9 cellular contexts compared by ENCODE assay signal in genomic region chr3:50334339-50335075, GRCh38. TPM values are rescaled to one million over a fixed set of nuclear protein-coding genes. Genes with fewer than 3 reads are reported as not detected.
DNase-seq lines count a peak whose midpoint lies in the region; ATAC-seq, FAIRE-seq and TF ChIP-seq lines count a peak whose summit lies in the region.
"Had no signal": no experiment of that assay in that cellular context is flagged by ENCODE, and none has a peak within 500 bp of the region (broad histone marks: within the 10 kb centered on the region; RNA-seq: fewer than 3 reads in every experiment).

No MANE protein-coding gene starts in this region.

- H3K27me3 ChIP-seq in mucosa of stomach (ENCODE audit: control insufficient read depth, insufficient read depth, low read length) (no peaks in the 10 kb centered on the region), pancreas (no peaks in the 10 kb centered on the region)

- H3K9ac ChIP-seq in mucosa of stomach (ENCODE audit: low read length), result peak overlapping the region; percentile 15

- H3K4me1 ChIP-seq in mucosa of stomach (ENCODE audit: control insufficient read depth, insufficient read depth, low read length) (peaks cover 40% of the 10 kb centered on the region), pancreas (peaks cover 10 to 42% (median 28%) of the 10 kb centered on the region in 3 donors)

- no peaks in the 10 kb centered on the region for H3K27me3 Mint-ChIP-seq in stimulated activated naive CD8-positive, alpha-beta T cell treated with anti-CD3 and anti-CD28 coated beads, Interleukin-15, Interleukin-2, amounts not matched to agents 100 ng/mL and 50 ng/mL, for 24 hours
- H3K27me3 Mint-ChIP-seq in chondrocyte (ENCODE audit: low read depth), result no peaks in the 10 kb centered on the region

- H3K9me3 ChIP-seq in mucosa of stomach (ENCODE audit: control insufficient read depth, low read length), result no peaks in the 10 kb centered on the region
- H3K9me3 ChIP-seq in pancreas, result no peaks in the 10 kb centered on the region

- peaks cover 47% of the 10 kb centered on the region for H3K4me1 Mint-ChIP-seq in stimulated activated naive CD8-positive, alpha-beta T cell treated with anti-CD3 and anti-CD28 coated beads, Interleukin-15, Interleukin-2, amounts not matched to agents 100 ng/mL and 50 ng/mL, for 24 hours (ENCODE audit: low read depth)
- peaks cover 49% of the 10 kb centered on the region for H3K4me1 Mint-ChIP-seq in chondrocyte (ENCODE audit: low read depth)

- H3K27ac Mint-ChIP-seq in stimulated activated naive CD8-positive, alpha-beta T cell treated with anti-CD3 and anti-CD28 coated beads, Interleukin-15, Interleukin-2, amounts not matched to agents 100 ng/mL and 50 ng/mL, for 24 hours, result peak overlapping the region; percentile 83
- H3K27ac Mint-ChIP-seq in chondrocyte (ENCODE audit: unreplicated experiment), result peak overlapping the region; percentile 98

- intact Hi-C loops in pancreas (cut with DNase I), result no loop called here

- H3K36me3 Mint-ChIP-seq in stimulated activated naive CD8-positive, alpha-beta T cell treated with anti-CD3 and anti-CD28 coated beads, Interleukin-15, Interleukin-2, amounts not matched to agents 100 ng/mL and 50 ng/mL, for 24 hours (ENCODE audit: low read depth), result peaks cover 71% of the 10 kb centered on the region
- peaks cover 4% of the 10 kb centered on the region for H3K36me3 Mint-ChIP-seq in chondrocyte (ENCODE audit: low read depth)

- no peaks in the 10 kb centered on the region for H3K9me3 Mint-ChIP-seq in stimulated activated naive CD8-positive, alpha-beta T cell treated with anti-CD3 and anti-CD28 coated beads, Interleukin-15, Interleukin-2, amounts not matched to agents 100 ng/mL and 50 ng/mL, for 24 hours
- H3K9me3 Mint-ChIP-seq in chondrocyte (ENCODE audit: low read depth), result no peaks in the 10 kb centered on the region

- TF ChIP-seq CTCF in chondrocyte (IDR thresholded peaks at IDR 0.05) (no peak), pancreas (IDR thresholded peaks at IDR 0.05) (no peak)

- peak overlapping the region in 2 of 4 donors; percentile 1 to 95 for H3K27ac ChIP-seq in pancreas

- DNase-seq in stimulated activated naive CD8-positive, alpha-beta T cell treated with anti-CD3 and anti-CD28 coated beads, Interleukin-15, Interleukin-2, amounts not matched to agents 100 U/mL and 50 U/mL, for 24 hours, result no peak
- DNase-seq in chondrocyte (ENCODE audit: low spot score) (no peak), pancreas (no peak), erythroblast (lab: John Stamatoyannopoulos, UW) (no peak)
- DNase-seq in activated effector memory CD4-positive, alpha-beta T cell treated with Interleukin-2 at 50 U/mL for 16 hours, result no peak
- DNase-seq: NK-92 treated with Interleukin-12 subunit alpha and Interleukin-12 subunit beta, amount 100 ng/mL, for 24 hours had no signal

- whole genome bisulfite sequencing in pancreas, 2 donors, result 61 to 63% methylated on average over 5 of the region's 5 CpGs

- no peak for ATAC-seq in stimulated activated naive CD8-positive, alpha-beta T cell treated with anti-CD3 and anti-CD28 coated beads, Interleukin-15, Interleukin-2, amounts not matched to agents 100 U/mL and 50 U/mL, for 24 hours
- ATAC-seq in GM19328 (IDR thresholded peaks at IDR 0.05; ENCODE audit: unreplicated experiment) (no peak), pancreas (no peak)

- H3K4me3 Mint-ChIP-seq in stimulated activated naive CD8-positive, alpha-beta T cell treated with anti-CD3 and anti-CD28 coated beads, Interleukin-15, Interleukin-2, amounts not matched to agents 100 ng/mL and 50 ng/mL, for 24 hours, result peak overlapping the region; percentile 65
- peak overlapping the region; percentile 37 for H3K4me3 Mint-ChIP-seq in chondrocyte (ENCODE audit: unreplicated experiment)

- no peak for TF ChIP-seq POLR2A in erythroblast (IDR thresholded peaks at IDR 0.05; ENCODE audit: low read length)

- H3K36me3 ChIP-seq in mucosa of stomach (ENCODE audit: control insufficient read depth, insufficient read depth, low read length) (peaks cover 17% of the 10 kb centered on the region), pancreas (peaks cover 8 to 27% (median 20%) of the 10 kb centered on the region in 3 donors)

- H3K4me3 ChIP-seq in mucosa of stomach (ENCODE audit: low read length), result no peak overlapping the region
- H3K4me3 ChIP-seq in pancreas, result peak overlapping the region in 1 of 4 donors; percentile 72

- FAIRE-seq in pancreas (lab: Jason Lieb, UNC), result no peak

RNA-seq across cellular contexts. Expression of gene RASSF1, which starts 6.1 kb away (rescaled TPM):
- total RNA-seq in chondrocyte (17.3 to 22.4 TPM (median 21.8 TPM) in 3 replicates), pancreas (10 to 100 TPM; 10.3 to 23.0 (median 12.2) TPM)
- polyA plus RNA-seq in pancreas, result 10 to 100 TPM; 17.5 to 29.5 TPM

RNA-seq across cellular contexts. Expression of gene TUSC2, which starts 6.5 kb away (rescaled TPM):
- total RNA-seq in chondrocyte (15.3 to 18.6 TPM (median 17.0 TPM) in 3 replicates), pancreas (10 to 100 TPM; 10.2 to 18.7 (median 16.1) TPM)
- 10 to 100 TPM; 20.8 to 21.8 TPM for polyA plus RNA-seq in pancreas

RNA-seq across cellular contexts. Expression of gene ZMYND10, which starts 11.0 kb away (rescaled TPM):
- total RNA-seq in chondrocyte (0.41 to 2.0 TPM (median 1.1 TPM) in 3 replicates), pancreas (1 to 10 TPM in 3 of 6 donors, under 1 TPM in 3; 0.35 to 1.3 (median 1.1) TPM)
- 1 to 10 TPM; 5.1 to 8.3 TPM for polyA plus RNA-seq in pancreas

RNA-seq across cellular contexts. Expression of gene HYAL2, which starts 12.0 kb away (rescaled TPM):
- 31.3 to 37.0 TPM (median 36.8 TPM) in 3 replicates for total RNA-seq in chondrocyte
- total RNA-seq in pancreas, result 10 to 100 TPM in 4 of 6 donors, 1 to 10 TPM in 2; 6.3 to 22.1 (median 13.3) TPM
- polyA plus RNA-seq in pancreas, result 10 to 100 TPM; 28.4 to 39.5 TPM

RNA-seq across cellular contexts. Expression of gene NPRL2, which starts 16.1 kb away (rescaled TPM):
- total RNA-seq in chondrocyte, result 19.8 to 26.9 TPM (median 21.7 TPM) in 3 replicates
- 10 to 100 TPM; 17.1 to 29.2 (median 18.6) TPM for total RNA-seq in pancreas
- 10 to 100 TPM; 40.9 to 41.8 TPM for polyA plus RNA-seq in pancreas
